29 cellular contexts compared by ENCODE assay signal in genomic region chr11:17393472-17393871, GRCh38. TPM values are rescaled to one million over a fixed set of nuclear protein-coding genes. Genes with fewer than 3 reads are reported as not detected.
"Had no signal": no experiment of that assay in that cellular context is flagged by ENCODE, and none has a peak within 500 bp of the region (broad histone marks: within the 10 kb centered on the region; RNA-seq: fewer than 3 reads in every experiment).

No MANE protein-coding gene starts in this region.

- H3K4me3 ChIP-seq: esophagus muscularis mucosa, gastrocnemius medialis, heart left ventricle had no signal

- H3K9me3 ChIP-seq: esophagus muscularis mucosa, gastrocnemius medialis, heart left ventricle had no signal

- H3K4me3 Mint-ChIP-seq: activated CD4-positive, alpha-beta T cell treated with anti-CD3 and anti-CD28 coated beads for 36 hours; activated CD8-positive, alpha-beta T cell treated with anti-CD3 and anti-CD28 coated beads for 36 hours; activated naive CD8-positive, alpha-beta T cell; activated T-cell treated with anti-CD3 and anti-CD28 coated beads, Interleukin-2, amount 50 U/mL, for 4 hours; activated T-helper 17 cell treated with anti-CD3 and anti-CD28 coated beads, Interleukin-2, amount 50 U/mL, for 72 hours; central memory CD8-positive, alpha-beta T cell; effector memory CD8-positive, alpha-beta T cell had no signal

- H3K36me3 Mint-ChIP-seq: activated naive CD8-positive, alpha-beta T cell had no signal

- H3K27ac ChIP-seq: brain microvascular endothelial cell, esophagus muscularis mucosa, foreskin keratinocyte, gastrocnemius medialis, heart left ventricle had no signal

- ATAC-seq: activated CD4-positive, alpha-beta T cell treated with anti-CD3 and anti-CD28 coated beads for 36 hours; activated CD8-positive, alpha-beta T cell treated with anti-CD3 and anti-CD28 coated beads for 36 hours; activated T-cell treated with anti-CD3 and anti-CD28 coated beads, Interleukin-2, amount 50 U/mL, for 4 hours; activated T-helper 17 cell treated with anti-CD3 and anti-CD28 coated beads, Interleukin-2, amount 50 U/mL, for 72 hours; effector memory CD8-positive, alpha-beta T cell; foreskin keratinocyte; gastrocnemius medialis; heart left ventricle had no signal

- H3K27ac Mint-ChIP-seq: activated CD4-positive, alpha-beta T cell treated with anti-CD3 and anti-CD28 coated beads for 36 hours; activated CD8-positive, alpha-beta T cell treated with anti-CD3 and anti-CD28 coated beads for 36 hours; activated naive CD8-positive, alpha-beta T cell; activated T-helper 17 cell treated with anti-CD3 and anti-CD28 coated beads, Interleukin-2, amount 50 U/mL, for 72 hours; effector memory CD8-positive, alpha-beta T cell had no signal

- H3K27me3 ChIP-seq: gastrocnemius medialis had no signal

- DNase-seq: activated CD4-positive, alpha-beta T cell treated with anti-CD3 and anti-CD28 coated beads for 36 hours; activated CD4-positive, alpha-beta T cell treated with anti-CD3 and anti-CD28 coated beads, Interleukin-2, amount 50 U/mL, for 1 hour; activated CD4-positive, alpha-beta T cell treated with anti-CD3 and anti-CD28 coated beads, Interleukin-2, amount 50 U/mL, for 48 hours; activated CD4-positive, CD25-positive, alpha-beta regulatory T cell; activated CD4-positive, CD25-positive, alpha-beta regulatory T cell treated with anti-CD3 and anti-CD28 coated beads, Interleukin-2, amount 50 U/mL, for 72 hours; activated CD8-positive, alpha-beta memory T cell treated with anti-CD3 and anti-CD28 coated beads for 24 hours; activated CD8-positive, alpha-beta T cell treated with anti-CD3 and anti-CD28 coated beads for 36 hours; activated effector memory CD4-positive, alpha-beta T cell treated with Interleukin-2 at 50 U/mL for 16 hours; activated gamma-delta T cell treated with Interleukin-2 at 50 U/mL for 16 hours; activated naive CD4-positive, alpha-beta T cell treated with anti-CD3 and anti-CD28 coated beads, Interleukin-2, amount 50 U/mL, for 16 hours; activated naive CD4-positive, alpha-beta T cell treated with Interleukin-2 at 50 U/mL for 16 hours; activated T-cell treated with anti-CD3 and anti-CD28 coated beads, Interleukin-2, amount 50 U/mL, for 4 hours; amniotic stem cell; anterior cingulate cortex; brain microvascular endothelial cell; cortex of kidney; dermis blood vessel endothelial cell; effector CD4-positive, alpha-beta T cell; effector memory CD8-positive, alpha-beta T cell; erythroblast; foreskin keratinocyte; gastrocnemius medialis; glutamatergic neuron; T-helper 2 cell had no signal

- H3K4me1 ChIP-seq: foreskin keratinocyte, gastrocnemius medialis had no signal

- H3K27me3 Mint-ChIP-seq: activated naive CD8-positive, alpha-beta T cell; activated T-helper 17 cell treated with anti-CD3 and anti-CD28 coated beads, Interleukin-2, amount 50 U/mL, for 72 hours; central memory CD8-positive, alpha-beta T cell had no signal

- H3K9me3 Mint-ChIP-seq: activated CD8-positive, alpha-beta T cell treated with anti-CD3 and anti-CD28 coated beads for 36 hours; activated T-cell treated with anti-CD3 and anti-CD28 coated beads, Interleukin-2, amount 50 U/mL, for 4 hours; activated T-helper 17 cell treated with anti-CD3 and anti-CD28 coated beads, Interleukin-2, amount 50 U/mL, for 72 hours; central memory CD8-positive, alpha-beta T cell; effector memory CD8-positive, alpha-beta T cell had no signal

- H3K36me3 ChIP-seq: brain microvascular endothelial cell, esophagus muscularis mucosa, gastrocnemius medialis, heart left ventricle had no signal

- H3K4me1 Mint-ChIP-seq: activated T-helper 17 cell treated with anti-CD3 and anti-CD28 coated beads, Interleukin-2, amount 50 U/mL, for 72 hours; central memory CD8-positive, alpha-beta T cell had no signal

RNA-seq across cellular contexts. Expression of gene KCNJ11, which starts 5.0 kb away (rescaled TPM):
- polyA plus RNA-seq: foreskin keratinocyte had no signal
